Comparison of ENCODE assay signal across 14 cellular contexts in genomic region chr6:146912730-146913680, GRCh38.
DNase-seq lines count a peak whose midpoint lies in the region; ATAC-seq, FAIRE-seq and TF ChIP-seq lines count a peak whose summit lies in the region.
"Had no signal": no experiment of that assay in that cellular context is flagged by ENCODE, and none has a peak within 500 bp of the region (broad histone marks: within the 10 kb centered on the region; RNA-seq: fewer than 3 reads in every experiment).

No MANE protein-coding gene starts in this region.

- H3K9me3 ChIP-seq in SJCRH30 (replicated peaks) (no peaks in the 10 kb centered on the region), osteoblast (ENCODE audit: low read depth, low read length) (no peaks in the 10 kb centered on the region)
- H3K9me3 ChIP-seq: ovary had no signal

- no peak for ATAC-seq in HG03571 (IDR thresholded peaks at IDR 0.05; ENCODE audit: unreplicated experiment)
- ATAC-seq: CD8-positive, alpha-beta T cell had no signal

- TF ChIP-seq CTCF in epithelial cell of proximal tubule (conservative IDR thresholded peaks at IDR 0.05; ENCODE audit: low read depth, low read length) (no peak), osteoblast (IDR thresholded peaks at IDR 0.05; ENCODE audit: extremely low read depth, low read depth, low read length) (no peak), D721Med (IDR thresholded peaks at IDR 0.05; ENCODE audit: insufficient read depth, missing control alignments) (no peak)

- peak overlapping the region; percentile 63 for H2AFZ ChIP-seq in osteoblast (ENCODE audit: low read length)

- H3K4me1 ChIP-seq in SJCRH30 (peaks cover 26% of the 10 kb centered on the region), osteoblast (ENCODE audit: insufficient read depth, low read length) (peaks cover 38% of the 10 kb centered on the region)

- DNase-seq in ELR (ENCODE audit: low read depth) (peak; percentile 12), SJCRH30 (peak in 1 of 2 experiments; percentile 21), epithelial cell of proximal tubule (ENCODE audit: low read depth) (peak; percentile 27), osteoblast (ENCODE audit: insufficient read length, low spot score, missing footprints) (no peak), pons (ENCODE audit: low spot score) (no peak), NCI-H146 treated with DMSO at 0.1 percent for 48 hours (lab: John Stamatoyannopoulos, UW; ENCODE audit: unreplicated experiment) (no peak), D721Med (ENCODE audit: insufficient read length, low spot score) (no peak)
- DNase-seq: activated effector memory CD4-positive, alpha-beta T cell treated with anti-CD3 and anti-CD28 coated beads, Interleukin-2, amount 50 U/mL, for 16 hours; CD8-positive, alpha-beta T cell; cortex of kidney; NCI-H2029 had no signal

- peak overlapping the region; percentile 84 for H3K4me2 ChIP-seq in osteoblast (ENCODE audit: insufficient read depth, low read length)

- no peaks in the 10 kb centered on the region for H3K27me3 ChIP-seq in SJCRH30
- H3K27me3 ChIP-seq in osteoblast (ENCODE audit: insufficient read depth, low read length) = no peaks in the 10 kb centered on the region
- H3K27me3 ChIP-seq: ovary had no signal

- peak overlapping the region; percentile 98 for H3K27ac ChIP-seq in SJCRH30
- H3K27ac ChIP-seq in osteoblast (ENCODE audit: low read depth, low read length) = peak overlapping the region; percentile 99

- FAIRE-seq in D721Med (lab: Jason Lieb, UNC) = no peak
- FAIRE-seq: urothelium cell line had no signal

- H4K20me1 ChIP-seq in osteoblast (ENCODE audit: insufficient read depth, low read length) = no peaks in the 10 kb centered on the region

- peaks cover 20% of the 10 kb centered on the region for H3K79me2 ChIP-seq in osteoblast (ENCODE audit: insufficient read depth, low read length)

- H3K36me3 ChIP-seq in SJCRH30 (no peaks in the 10 kb centered on the region), osteoblast (ENCODE audit: insufficient read depth, low read length) (no peaks in the 10 kb centered on the region)
- H3K36me3 ChIP-seq: ovary had no signal

- peak overlapping the region; percentile 12; the same call in 1 of the 2 replicates for H3K4me3 ChIP-seq in SJCRH30
- H3K4me3 ChIP-seq in epithelial cell of proximal tubule (ENCODE audit: low read depth, low read length) = no peak overlapping the region
- peak overlapping the region; percentile 11 for H3K4me3 ChIP-seq in osteoblast (ENCODE audit: insufficient read depth, low read length)

Comparison
In these comparisons a context has a peak if more than half of its experiments do, and no peak if none do; other contexts are left out.
1. DNase-seq: peak in ELR (single experiment) and epithelial cell of proximal tubule (single experiment); none in osteoblast (single experiment), pons (single experiment), NCI-H146 treated with DMSO at 0.1 percent for 48 hours (single experiment) and D721Med (single experiment).